In the genomic region with DNA sequence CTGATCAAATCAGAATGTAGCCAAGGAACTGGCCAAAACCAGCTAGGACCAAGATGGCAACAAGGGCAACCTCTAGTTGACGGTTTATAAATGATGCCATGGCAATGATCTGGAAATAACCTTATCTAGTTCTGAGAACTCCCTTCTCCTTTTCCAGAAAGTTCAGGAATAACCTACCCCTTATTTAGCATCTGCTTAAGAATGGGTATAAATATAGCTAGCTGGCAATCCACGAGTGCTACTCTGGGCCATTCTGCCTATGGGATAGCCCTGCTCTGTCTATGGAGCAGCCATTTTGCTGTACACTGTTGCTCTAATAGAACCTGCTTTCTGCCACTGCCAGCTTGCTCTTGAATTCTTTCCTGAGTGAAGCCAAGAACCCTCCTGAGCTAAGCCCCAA, we compare ENCODE assay signal across 27 cellular contexts.
"Had no signal": no experiment of that assay in that cellular context is flagged by ENCODE, and none has a peak within 500 bp of the region (broad histone marks: within the 10 kb centered on the region; RNA-seq: fewer than 3 reads in every experiment).

No MANE protein-coding gene starts in this region.

- DNase-seq: activated B cell treated with CpG ODN at 0.5 μM for 24 hours; activated CD4-positive, alpha-beta T cell treated with anti-CD3 and anti-CD28 coated beads for 1 hour; activated CD4-positive, alpha-beta T cell treated with anti-CD3 and anti-CD28 coated beads, Interleukin-2, amount 10 ng/mL, durations not matched to agents 24 days and 14 days; activated CD4-positive, alpha-beta T cell treated with anti-CD3 and anti-CD28 coated beads, Interleukin-2, amount 50 U/mL, for 48 hours; activated CD8-positive, alpha-beta memory T cell treated with anti-CD3 and anti-CD28 coated beads, Interleukin-2, amount 10 ng/mL, durations not matched to agents 7 days and 5 days; activated effector memory CD4-positive, alpha-beta T cell treated with Interleukin-2 at 50 U/mL for 16 hours; activated naive CD4-positive, alpha-beta T cell; activated T-cell treated with anti-CD3 and anti-CD28 coated beads, Interleukin-2, amount 50 U/mL, for 24 hours; body of pancreas; NCI-H1092; NCI-H1417; NCI-H1930; NCI-H2171; NCI-H2227 treated with DMSO at 0.1 percent for 48 hours; NCI-H526 treated with DMSO at 0.1 percent for 48 hours; NCI-H82; Peyer's patch; SIG-M5; T-cell; T-helper 2 cell; T1000 had no signal

- H3K27me3 ChIP-seq: ascending aorta, body of pancreas, Peyer's patch had no signal

- H3K4me3 Mint-ChIP-seq: activated B cell treated with CpG ODN at 0.5 μM for 24 hours; activated CD4-positive, alpha-beta T cell treated with anti-CD3 and anti-CD28 coated beads, Interleukin-2, amount 10 ng/mL, durations not matched to agents 24 days and 14 days; activated CD8-positive, alpha-beta memory T cell treated with anti-CD3 and anti-CD28 coated beads, Interleukin-2, amount 10 ng/mL, durations not matched to agents 7 days and 5 days; activated naive CD4-positive, alpha-beta T cell treated with anti-CD3 and anti-CD28 coated beads, Interleukin-2, amount 50 U/mL, for 24 hours; activated T-cell treated with anti-CD3 and anti-CD28 coated beads, Interleukin-2, amount 50 U/mL, for 24 hours; activated T-helper 1 cell treated with anti-CD3 and anti-CD28 coated beads, Interleukin-12 subunit alpha, Interleukin-12 subunit beta, Interleukin-2, Interleukin-4 antibody, amounts not matched to agents 30 ng/mL and 10 ng/mL and 1 ng/mL, durations not matched to agents 14 hours and 24 hours and 36 hours; T-cell had no signal

- H3K9me3 ChIP-seq: ascending aorta, body of pancreas, Peyer's patch had no signal

- H3K27me3 Mint-ChIP-seq: activated CD4-positive, alpha-beta T cell treated with anti-CD3 and anti-CD28 coated beads, Interleukin-2, amount 10 ng/mL, durations not matched to agents 24 days and 14 days; activated CD8-positive, alpha-beta memory T cell treated with anti-CD3 and anti-CD28 coated beads, Interleukin-2, amount 10 ng/mL, durations not matched to agents 7 days and 5 days; activated naive CD4-positive, alpha-beta T cell treated with anti-CD3 and anti-CD28 coated beads, Interleukin-2, amount 50 U/mL, for 24 hours; activated T-cell treated with anti-CD3 and anti-CD28 coated beads, Interleukin-2, amount 50 U/mL, for 24 hours; T-cell had no signal

- H3K9me3 Mint-ChIP-seq: activated B cell treated with CpG ODN at 0.5 μM for 24 hours; activated CD4-positive, alpha-beta T cell treated with anti-CD3 and anti-CD28 coated beads, Interleukin-2, amount 10 ng/mL, durations not matched to agents 24 days and 14 days; activated naive CD4-positive, alpha-beta T cell treated with anti-CD3 and anti-CD28 coated beads, Interleukin-2, amount 50 U/mL, for 24 hours; activated T-cell treated with anti-CD3 and anti-CD28 coated beads, Interleukin-2, amount 50 U/mL, for 24 hours; activated T-helper 1 cell treated with anti-CD3 and anti-CD28 coated beads, Interleukin-12 subunit alpha, Interleukin-12 subunit beta, Interleukin-2, Interleukin-4 antibody, amounts not matched to agents 30 ng/mL and 10 ng/mL and 1 ng/mL, durations not matched to agents 14 hours and 24 hours and 36 hours; T-cell had no signal

- H3K36me3 ChIP-seq: ascending aorta, Peyer's patch had no signal

- H3K4me2 ChIP-seq: KMS-11 had no signal

- H3K4me1 ChIP-seq: body of pancreas, Peyer's patch had no signal

- H3K4me1 Mint-ChIP-seq: activated B cell treated with CpG ODN at 0.5 μM for 24 hours; activated CD4-positive, alpha-beta T cell treated with anti-CD3 and anti-CD28 coated beads, Interleukin-2, amount 10 ng/mL, durations not matched to agents 24 days and 14 days; activated CD8-positive, alpha-beta memory T cell treated with anti-CD3 and anti-CD28 coated beads, Interleukin-2, amount 10 ng/mL, durations not matched to agents 7 days and 5 days; activated naive CD4-positive, alpha-beta T cell treated with anti-CD3 and anti-CD28 coated beads, Interleukin-2, amount 50 U/mL, for 24 hours; T-cell had no signal

- H3K27ac ChIP-seq: body of pancreas, KMS-11, Peyer's patch, RWPE1, SK-N-MC had no signal

- ATAC-seq: activated CD8-positive, alpha-beta memory T cell treated with anti-CD3 and anti-CD28 coated beads, Interleukin-2, amount 10 ng/mL, durations not matched to agents 7 days and 5 days; body of pancreas; T-cell had no signal

- H3K4me3 ChIP-seq: ascending aorta, body of pancreas, Peyer's patch, SK-N-MC had no signal

- H3K27ac Mint-ChIP-seq: activated B cell treated with CpG ODN at 0.5 μM for 24 hours; activated CD4-positive, alpha-beta T cell treated with anti-CD3 and anti-CD28 coated beads, Interleukin-2, amount 10 ng/mL, durations not matched to agents 24 days and 14 days; activated CD8-positive, alpha-beta memory T cell treated with anti-CD3 and anti-CD28 coated beads, Interleukin-2, amount 10 ng/mL, durations not matched to agents 7 days and 5 days; activated naive CD4-positive, alpha-beta T cell treated with anti-CD3 and anti-CD28 coated beads, Interleukin-2, amount 50 U/mL, for 24 hours; activated T-cell treated with anti-CD3 and anti-CD28 coated beads, Interleukin-2, amount 50 U/mL, for 24 hours; activated T-helper 1 cell treated with anti-CD3 and anti-CD28 coated beads, Interleukin-12 subunit alpha, Interleukin-12 subunit beta, Interleukin-2, Interleukin-4 antibody, amounts not matched to agents 30 ng/mL and 10 ng/mL and 1 ng/mL, durations not matched to agents 14 hours and 24 hours and 36 hours; T-cell had no signal

- H3K36me3 Mint-ChIP-seq: activated CD8-positive, alpha-beta memory T cell treated with anti-CD3 and anti-CD28 coated beads, Interleukin-2, amount 10 ng/mL, durations not matched to agents 7 days and 5 days; activated naive CD4-positive, alpha-beta T cell treated with anti-CD3 and anti-CD28 coated beads, Interleukin-2, amount 50 U/mL, for 24 hours; T-cell had no signal
